8 cellular contexts compared by ENCODE assay signal in genomic region chr10:99658622-99659030, GRCh38. TPM values are rescaled to one million over a fixed set of nuclear protein-coding genes. Genes with fewer than 3 reads are reported as not detected.
DNase-seq lines count a peak whose midpoint lies in the region; FAIRE-seq and TF ChIP-seq lines count a peak whose summit lies in the region.

No MANE protein-coding gene starts in this region.

- no peak overlapping the region for H3K27ac ChIP-seq in WERI-Rb-1

- intact Hi-C loops in lower leg skin (cut with DNase I; ENCODE audit: low total_unique reads): no loop called here

- H3K27me3 Mint-ChIP-seq in chondrocyte (ENCODE audit: low read depth): no peaks in the 10 kb centered on the region

- H3K4me3 ChIP-seq in WERI-Rb-1 (ENCODE audit: low read depth, low read length) (peak overlapping the region; percentile 96), lower leg skin (ENCODE audit: low read depth, poor library complexity, severe bottlenecking) (peak overlapping the region; percentile 67)

- peak overlapping the region; percentile 80 for H3K4me3 Mint-ChIP-seq in chondrocyte (ENCODE audit: unreplicated experiment)

- H3K36me3 Mint-ChIP-seq in chondrocyte (ENCODE audit: low read depth): peaks cover under 1% of the 10 kb centered on the region

- WGBS in lower leg skin, 2 donors: 11 to 16% methylated on average over 24 of the region's 24 CpGs

- no peaks in the 10 kb centered on the region for H3K27me3 ChIP-seq in WERI-Rb-1 (ENCODE audit: insufficient read depth, low read depth, severe bottlenecking)

- no peaks in the 10 kb centered on the region for H3K9me3 Mint-ChIP-seq in chondrocyte (ENCODE audit: low read depth)

- H3K9me3 ChIP-seq in WERI-Rb-1 (ENCODE audit: severe bottlenecking): no peaks in the 10 kb centered on the region

- peaks cover 12% of the 10 kb centered on the region for H3K36me3 ChIP-seq in WERI-Rb-1

- no peak for TF ChIP-seq CTCF in WERI-Rb-1 (IDR thresholded peaks at IDR 0.05; ENCODE audit: low read depth, low read length)
- TF ChIP-seq CTCF in chondrocyte (IDR thresholded peaks at IDR 0.05): no peak
- no peak for TF ChIP-seq CTCF in lower leg skin (IDR thresholded peaks at IDR 0.05)

- no peak for FAIRE-seq in GM12892 (lab: Jason Lieb, UNC)

- no peak for TF ChIP-seq POLR2A in lower leg skin (IDR thresholded peaks at IDR 0.05)
- TF ChIP-seq POLR2A in GM12892 (IDR thresholded peaks at IDR 0.05; ENCODE audit: low read depth, low read length): no peak

- H3K4me1 Mint-ChIP-seq in chondrocyte (ENCODE audit: low read depth): peaks cover 36% of the 10 kb centered on the region

- H3K27ac Mint-ChIP-seq in chondrocyte (ENCODE audit: unreplicated experiment): peak overlapping the region; percentile 94

- peak; percentile 85 for DNase-seq in activated effector memory CD4-positive, alpha-beta T cell treated with anti-CD3 and anti-CD28 coated beads, Interleukin-2, amount 50 U/mL, for 16 hours
- no peak for DNase-seq in activated effector memory CD4-positive, alpha-beta T cell treated with Interleukin-2 at 50 U/mL for 16 hours
- DNase-seq in WERI-Rb-1 (peak; percentile 9), chondrocyte (ENCODE audit: low spot score) (no peak), lower leg skin (ENCODE audit: low spot score in 2 of 2) (peak in 1 of 2 donors; percentile 87), NCI-H2171 treated with DMSO at 0.1 percent for 48 hours (lab: John Stamatoyannopoulos, UW) (no peak), GM12892 (ENCODE audit: insufficient read length) (no peak)
- peak; percentile 11 for DNase-seq in stimulated activated CD8-positive, alpha-beta memory T cell treated with anti-CD3 and anti-CD28 coated beads, Interleukin-12 subunit alpha, Interleukin-12 subunit beta, amount 100 ng/mL, for 1 hour (ENCODE audit: low read depth)

RNA-seq across cellular contexts. Expression of gene ENTPD7, which starts 0.7 kb away (rescaled TPM):
- total RNA-seq in chondrocyte (28.8 to 32.3 TPM (median 29.5 TPM) in 3 replicates), lower leg skin (1 to 10 TPM; 5.6 to 8.8 (median 8.1) TPM)
- polyA plus RNA-seq in GM12892 (2012; ENCODE audit: missing spikeins): 2.2 TPM

RNA-seq across cellular contexts. Expression of gene SLC25A28, which starts 38.4 kb away (rescaled TPM):
- 26.4 to 46.7 TPM (median 31.9 TPM) in 3 replicates for total RNA-seq in chondrocyte
- 10 to 100 TPM; 21.0 to 43.0 (median 26.4) TPM for total RNA-seq in lower leg skin
- polyA plus RNA-seq in GM12892 (2012; ENCODE audit: missing spikeins): 38.5 TPM

Comparison
In these comparisons a context has a peak if more than half of its experiments do, and no peak if none do; other contexts are left out.
1. DNase-seq: peak in activated effector memory CD4-positive, alpha-beta T cell treated with anti-CD3 and anti-CD28 coated beads, Interleukin-2, amount 50 U/mL, for 16 hours (single experiment), WERI-Rb-1 (single experiment) and stimulated activated CD8-positive, alpha-beta memory T cell treated with anti-CD3 and anti-CD28 coated beads, Interleukin-12 subunit alpha, Interleukin-12 subunit beta, amount 100 ng/mL, for 1 hour (single experiment); none in activated effector memory CD4-positive, alpha-beta T cell treated with Interleukin-2 at 50 U/mL for 16 hours (single experiment), chondrocyte (single experiment), NCI-H2171 treated with DMSO at 0.1 percent for 48 hours (single experiment) and GM12892 (single experiment).